In genomic region chr18:23779696-23780303, GRCh38 we compare ENCODE assay signal across 12 cellular contexts.
A peak's percentile ranks its signal among the peaks of the same experiment; 100 is the strongest.
DNase-seq lines count a peak whose midpoint lies in the region; ATAC-seq, FAIRE-seq and TF ChIP-seq lines count a peak whose summit lies in the region.
"Had no signal": no experiment of that assay in that cellular context is flagged by ENCODE, and none has a peak within 500 bp of the region (broad histone marks: within the 10 kb centered on the region; RNA-seq: fewer than 3 reads in every experiment).

No MANE protein-coding gene starts in this region.

- no peaks in the 10 kb centered on the region for H4K20me1 ChIP-seq in K562 (replicated peaks; ENCODE audit: control insufficient read depth, insufficient read depth, low read length)
- H4K20me1 ChIP-seq: BLaER1 had no signal

- H3K9me3 Mint-ChIP-seq in HFFc6, result no peaks in the 10 kb centered on the region
- no peaks in the 10 kb centered on the region for H3K9me3 Mint-ChIP-seq in CD8-positive, alpha-beta T cell

- DNase-seq in AG04449 (ENCODE audit: low read depth, low spot score), result peak; percentile 55
- peak; percentile 62 for DNase-seq in HFFc6
- peak in 2 of 4 experiments; percentile 22 to 33 for DNase-seq in K562 (ENCODE audit: extremely low read depth in 1 of 4, low spot score in 3 of 4)
- peak; percentile 95 for DNase-seq in kidney glomerular epithelial cell (lab: John Stamatoyannopoulos, UW)
- no peak for DNase-seq in CD8-positive, alpha-beta T cell
- DNase-seq in NCI-H2196 (lab: John Stamatoyannopoulos, UW; ENCODE audit: unreplicated experiment), result no peak
- no peak for DNase-seq in DMS79 treated with DMSO at 0.1 percent for 48 hours (lab: John Stamatoyannopoulos, UW)
- DNase-seq: NK-92 treated with Interleukin-12 subunit alpha and Interleukin-12 subunit beta, amount 100 ng/mL, for 24 hours; T-helper 9 cell had no signal

- H3K4me3 ChIP-seq in AG04449 (ENCODE audit: low read depth, low read length), result no peak overlapping the region
- H3K4me3 ChIP-seq in K562, result no peak overlapping the region
- no peak overlapping the region for H3K4me3 ChIP-seq in CD8-positive, alpha-beta T cell (ENCODE audit: low read depth, low read length)
- H3K4me3 ChIP-seq: BLaER1, tibial nerve had no signal

- H3K9me3 ChIP-seq in K562 (replicated peaks; ENCODE audit: control insufficient read depth, insufficient read depth, low read depth, low read length), result no peaks in the 10 kb centered on the region
- H3K9me3 ChIP-seq in CD8-positive, alpha-beta T cell (ENCODE audit: low read length), result no peaks in the 10 kb centered on the region
- H3K9me3 ChIP-seq: BLaER1, tibial nerve had no signal

- no peak for TF ChIP-seq RAD21 in K562 (CRISPR knock-in tag; conservative IDR thresholded peaks at IDR 0.05 in 1 of 2, IDR thresholded peaks at IDR 0.05 in 1 of 2)

- peak overlapping the region; percentile 40; the same call in 1 of the 2 replicates for H3K27ac Mint-ChIP-seq in HFFc6
- H3K27ac Mint-ChIP-seq in CD8-positive, alpha-beta T cell, result no peak overlapping the region

- TF ChIP-seq CTCF in AG04449 (IDR thresholded peaks at IDR 0.05; ENCODE audit: insufficient read depth, low read length, missing control alignments) (no peak), HFFc6 (IDR thresholded peaks at IDR 0.05) (peak; percentile 49), K562 (IDR thresholded peaks at IDR 0.05 in 2 of 3, conservative IDR thresholded peaks at IDR 0.05 in 1 of 3; ENCODE audit: insufficient read depth in 2 of 3, low read depth in 1 of 3, low read length in 3 of 3) (peak in 2 of 3 experiments; percentile 18 to 26; a peak in 1 of 6 replicates)
- no peak for TF ChIP-seq CTCF in CD8-positive, alpha-beta T cell (IDR thresholded peaks at IDR 0.05)

- no peak overlapping the region for H3K4me2 ChIP-seq in K562 (ENCODE audit: insufficient read depth, low read length)
- H3K4me2 ChIP-seq: BLaER1 had no signal

- no peaks in the 10 kb centered on the region for H3K36me3 ChIP-seq in K562 (ENCODE audit: control insufficient read depth, insufficient read depth, low read length)
- no peaks in the 10 kb centered on the region for H3K36me3 ChIP-seq in CD8-positive, alpha-beta T cell (ENCODE audit: insufficient read depth, low read length)
- H3K36me3 ChIP-seq: BLaER1 had no signal

- no peak for TF ChIP-seq POLR2A in K562 (conservative IDR thresholded peaks at IDR 0.05)

- CTCF ChIA-PET in AG04449 (lab: Yijun Ruan, JAX), result interaction anchor here (0.6 to 1.6 kb wide), 4 partner anchors 20 to 322 kb away, joined by 3 to 6 read pairs (median 3); no protein-coding TSS in a partner anchor
- CTCF ChIA-PET in K562 (lab: Yijun Ruan, JAX; ENCODE audit: low intra/inter-chr PET ratio), result no interaction called here
- CTCF ChIA-PET in CD8-positive, alpha-beta T cell (lab: Charles Lee), result no interaction called here

- no peak overlapping the region for H2AFZ ChIP-seq in K562 (ENCODE audit: low read depth, low read length)

- H3K79me2 ChIP-seq in K562 (ENCODE audit: control insufficient read depth, insufficient read depth, low read length), result no peaks in the 10 kb centered on the region

- WGBS in K562 (ENCODE audit: insufficient coverage, low coverage, missing lambda C conversion rate), result 1% methylated on average over 5 of the region's 5 CpGs

- H3K9ac ChIP-seq in K562 (ENCODE audit: insufficient read depth in 1 of 2, low read depth in 2 of 2, low read length in 2 of 2), result no peak overlapping the region
- H3K9ac ChIP-seq: BLaER1 had no signal

- intact Hi-C loops in K562 (cut with micrococcal nuclease), result no loop called here
- intact Hi-C loops in CD8-positive, alpha-beta T cell (cut with DNase I, micrococcal nuclease), result no loop called here

- no peak for FAIRE-seq in K562 (lab: Jason Lieb, UNC)

- TF ChIP-seq EP300 in K562 (IDR thresholded peaks at IDR 0.05; ENCODE audit: low read length), result no peak

- in situ Hi-C loops in K562 (cut with MboI), result no loop called here

- BruUV-seq in K562 (replicated peaks; lab: Mats Ljungman, UMichigan), result no TSS peak

- H3K27me3 Mint-ChIP-seq in HFFc6 (ENCODE audit: insufficient read depth), result peaks cover 17% of the 10 kb centered on the region
- peaks cover 6% of the 10 kb centered on the region for H3K27me3 Mint-ChIP-seq in CD8-positive, alpha-beta T cell (ENCODE audit: low read depth)

- no peaks in the 10 kb centered on the region for H3K9me1 ChIP-seq in K562 (ENCODE audit: control insufficient read depth, insufficient read depth, low read length)

- ATAC-seq in K562 (peak; percentile 74), HG03025 (IDR thresholded peaks at IDR 0.05; ENCODE audit: low FRiP score, unreplicated experiment) (no peak)
- no peak for ATAC-seq in CD8-positive, alpha-beta T cell

- H3K4me1 ChIP-seq in K562 (replicated peaks in 1 of 2; ENCODE audit: control insufficient read depth in 2 of 2, insufficient read depth in 2 of 2, low read length in 2 of 2), result no peaks in the 10 kb centered on the region
- no peaks in the 10 kb centered on the region for H3K4me1 ChIP-seq in CD8-positive, alpha-beta T cell (ENCODE audit: insufficient read depth, low read length)
- H3K4me1 ChIP-seq: BLaER1 had no signal

- peaks cover 2 to 5% of the 10 kb centered on the region in 2 experiments; a peak in 2 of 5 replicates for H3K27me3 ChIP-seq in K562 (ENCODE audit: control insufficient read depth in 2 of 2, insufficient read depth in 2 of 2, low read length in 2 of 2)
- no peaks in the 10 kb centered on the region for H3K27me3 ChIP-seq in CD8-positive, alpha-beta T cell (ENCODE audit: insufficient read depth, low read length)
- H3K27me3 ChIP-seq: BLaER1, tibial nerve had no signal

- POLR2A ChIA-PET in AG04449 (lab: Yijun Ruan, JAX) (no interaction called here), K562 (lab: Yijun Ruan, JAX) (no interaction called here)
- POLR2A ChIA-PET in CD8-positive, alpha-beta T cell (lab: Charles Lee), result no interaction called here

- no peaks in the 10 kb centered on the region for H3K36me3 Mint-ChIP-seq in HFFc6 (ENCODE audit: low read depth)
- H3K36me3 Mint-ChIP-seq in CD8-positive, alpha-beta T cell, result no peaks in the 10 kb centered on the region

- peaks cover 24% of the 10 kb centered on the region for H3K4me1 Mint-ChIP-seq in HFFc6 (ENCODE audit: low read depth)
- H3K4me1 Mint-ChIP-seq in CD8-positive, alpha-beta T cell (ENCODE audit: low read depth), result no peaks in the 10 kb centered on the region

- no peak overlapping the region for H3K4me3 Mint-ChIP-seq in HFFc6
- H3K4me3 Mint-ChIP-seq in CD8-positive, alpha-beta T cell, result no peak overlapping the region

- no peak overlapping the region for H3K27ac ChIP-seq in K562 (ENCODE audit: extremely low read depth, low read depth, low read length)
- H3K27ac ChIP-seq in CD8-positive, alpha-beta T cell (ENCODE audit: low read depth, low read length), result no peak overlapping the region
- H3K27ac ChIP-seq: BLaER1 had no signal

TF ChIP-seq in K562, 482 proteins besides CTCF, POLR2A, EP300 and RAD21:
- TF ChIP-seq CREM (IDR thresholded peaks at IDR 0.05; ENCODE audit: low read depth) (peak; percentile 42; the same call in 1 of the 2 replicates), ATF7 (IDR thresholded peaks at IDR 0.05) (peak; percentile 38; the same call in 1 of the 2 replicates), RBM34 (IDR thresholded peaks at IDR 0.05; ENCODE audit: borderline replicate concordance, insufficient read depth, low read length) (no peak)

Comparison
In these comparisons a context has a peak if more than half of its experiments do, and no peak if none do; other contexts are left out.
1. DNase-seq: peak in AG04449 (single experiment), HFFc6 (single experiment) and kidney glomerular epithelial cell (single experiment); none in CD8-positive, alpha-beta T cell (0 of 7), NCI-H2196 (single experiment) and DMS79 treated with DMSO at 0.1 percent for 48 hours (single experiment).
2. CTCF ChIP-seq: peak in HFFc6 (single experiment) and K562 (2 of 3); none in AG04449 (single experiment) and CD8-positive, alpha-beta T cell (single experiment).